ENCODE assay signal across 25 cellular contexts in genomic region chr3:5290915-5291314, GRCh38.
A peak's percentile ranks its signal among the peaks of the same experiment; 100 is the strongest.
DNase-seq lines count a peak whose midpoint lies in the region; ATAC-seq, FAIRE-seq and TF ChIP-seq lines count a peak whose summit lies in the region.
"Had no signal": no experiment of that assay in that cellular context is flagged by ENCODE, and none has a peak within 500 bp of the region (broad histone marks: within the 10 kb centered on the region; RNA-seq: fewer than 3 reads in every experiment).

No MANE protein-coding gene starts in this region.

- in situ Hi-C loops in GM12878 (cut with MboI), result loop anchor here (10.0 kb wide), 1 partner anchor 166 kb away; the partner anchor contains the start of gene ARL8B

- H3K4me2 ChIP-seq in GM12878 (ENCODE audit: control insufficient read depth, insufficient read depth), result no peak overlapping the region
- H3K4me2 ChIP-seq: A549; BLaER1 treated with 17β-estradiol and CSF1 and Interleukin-3, amounts not matched to agents 10 nM and 100 nM had no signal

- intact Hi-C loops in GM12878 (cut with micrococcal nuclease; ENCODE audit: unreplicated experiment), result no loop called here
- intact Hi-C loops in esophagus muscularis mucosa (cut with DNase I), result no loop called here

- TF ChIP-seq CTCF in D721Med (IDR thresholded peaks at IDR 0.05; ENCODE audit: insufficient read depth, missing control alignments), result no peak
- TF ChIP-seq CTCF in GM12878 (IDR thresholded peaks at IDR 0.05 in 2 of 3, conservative IDR thresholded peaks at IDR 0.05 in 1 of 3; ENCODE audit: control insufficient read depth in 2 of 3, extremely low read depth in 1 of 3, insufficient read depth in 1 of 3, low read depth in 3 of 3, low read length in 3 of 3), result no peak
- TF ChIP-seq CTCF in esophagus muscularis mucosa (IDR thresholded peaks at IDR 0.05), result no peak

- WGBS in GM12878 (ENCODE audit: insufficient coverage, insufficient replicate concordance, low lambda C conversion rate, missing lambda C conversion rate), result 62% methylated on average over 3 of the region's 3 CpGs
- WGBS in esophagus muscularis mucosa, result 87% methylated on average over 3 of the region's 3 CpGs

- no peak overlapping the region for H3K27ac Mint-ChIP-seq in activated CD4-positive, alpha-beta memory T cell treated with anti-CD3 and anti-CD28 coated beads, Interleukin-2, amount 10 ng/mL, durations not matched to agents 7 days and 5 days
- H3K27ac Mint-ChIP-seq: B cell; CD4-positive, alpha-beta T cell; CD8-positive, alpha-beta T cell had no signal

- FAIRE-seq in D721Med (lab: Jason Lieb, UNC), result peak; percentile 56
- FAIRE-seq in GM12878 (lab: Jason Lieb, UNC), result peak; percentile 44
- FAIRE-seq: A549, GM12891, GM19239 had no signal

- peaks cover 3% of the 10 kb centered on the region for H3K27me3 Mint-ChIP-seq in activated CD4-positive, alpha-beta memory T cell treated with anti-CD3 and anti-CD28 coated beads, Interleukin-2, amount 10 ng/mL, durations not matched to agents 7 days and 5 days

- H3K9ac ChIP-seq in GM12878 (ENCODE audit: control insufficient read depth, insufficient read depth, low read length), result no peak overlapping the region
- H3K9ac ChIP-seq: BLaER1 treated with 17β-estradiol and CSF1 and Interleukin-3, amounts not matched to agents 10 nM and 100 nM had no signal

- DNase-seq in D721Med (ENCODE audit: insufficient read length, low spot score) (no peak), GM12878 (ENCODE audit: low read depth, low spot score) (no peak), esophagus muscularis mucosa (ENCODE audit: extremely low spot score) (peak; percentile 60)
- no peak for DNase-seq in activated CD4-positive, alpha-beta T cell treated with anti-CD3 and anti-CD28 coated beads for 1 hour
- no peak for DNase-seq in activated CD4-positive, alpha-beta memory T cell treated with anti-CD3 and anti-CD28 coated beads, Interleukin-2, amount 10 ng/mL, durations not matched to agents 7 days and 5 days
- DNase-seq: AML-193; Caco-2; Calu3; CD4-positive, alpha-beta T cell; CD8-positive, alpha-beta T cell; DMS 273 treated with DMSO at 0.1 percent for 48 hours; DMS153; DMS53; DMS79; DND-41; EL; GDM1 had no signal

- H3K27ac ChIP-seq in GM12878 (ENCODE audit: control insufficient read depth, insufficient read depth) (no peak overlapping the region), esophagus muscularis mucosa (replicated peaks in 1 of 4) (no peak overlapping the region)
- H3K27ac ChIP-seq: 22Rv1; A549; BLaER1 treated with 17β-estradiol and CSF1 and Interleukin-3, amounts not matched to agents 10 nM and 100 nM; C4-2B had no signal

- H3K4me1 Mint-ChIP-seq in activated CD4-positive, alpha-beta memory T cell treated with anti-CD3 and anti-CD28 coated beads, Interleukin-2, amount 10 ng/mL, durations not matched to agents 7 days and 5 days, result no peaks in the 10 kb centered on the region
- H3K4me1 Mint-ChIP-seq: B cell had no signal

- RAD21 ChIA-PET in GM12878 (lab: Charles Lee; ENCODE audit: unreplicated experiment), result no interaction called here

- POLR2A ChIA-PET in GM12878 (lab: Charles Lee), result no interaction called here
- POLR2A ChIA-PET in activated CD4-positive, alpha-beta memory T cell treated with anti-CD3 and anti-CD28 coated beads, Interleukin-2, amount 10 ng/mL, durations not matched to agents 7 days and 5 days (lab: Charles Lee), result no interaction called here

- no TSS peak for BruUV-seq in GM12878 (replicated peaks; lab: Mats Ljungman, UMichigan)

- TF ChIP-seq RAD21 in GM12878 (IDR thresholded peaks at IDR 0.05; ENCODE audit: insufficient read depth, low read depth, low read length), result no peak

- H3K36me3 ChIP-seq in GM12878 (ENCODE audit: control insufficient read depth in 2 of 2, insufficient read depth in 2 of 2, low read length in 1 of 2) (no peaks in the 10 kb centered on the region), esophagus muscularis mucosa (no peaks in the 10 kb centered on the region)
- H3K36me3 ChIP-seq: BLaER1 treated with 17β-estradiol and CSF1 and Interleukin-3, amounts not matched to agents 10 nM and 100 nM had no signal

- H3K4me1 ChIP-seq in GM12878 (ENCODE audit: control insufficient read depth, insufficient read depth, low read length) (no peaks in the 10 kb centered on the region), esophagus muscularis mucosa (no peaks in the 10 kb centered on the region)
- H3K4me1 ChIP-seq: A549; BLaER1 treated with 17β-estradiol and CSF1 and Interleukin-3, amounts not matched to agents 10 nM and 100 nM; Caco-2 had no signal

- H3K9me3 Mint-ChIP-seq in activated CD4-positive, alpha-beta memory T cell treated with anti-CD3 and anti-CD28 coated beads, Interleukin-2, amount 10 ng/mL, durations not matched to agents 7 days and 5 days, result no peaks in the 10 kb centered on the region

- no peak overlapping the region for H3K4me3 ChIP-seq in GM12878
- H3K4me3 ChIP-seq in esophagus muscularis mucosa, result no peak overlapping the region
- H3K4me3 ChIP-seq: A549; BLaER1 treated with 17β-estradiol and CSF1 and Interleukin-3, amounts not matched to agents 10 nM and 100 nM had no signal

- no peak overlapping the region for H2AFZ ChIP-seq in GM12878 (ENCODE audit: control insufficient read depth, low read depth, low read length)

- ATAC-seq in GM12878, result no peak
- ATAC-seq in HG02970 (IDR thresholded peaks at IDR 0.05; ENCODE audit: low FRiP score, unreplicated experiment), result no peak
- ATAC-seq: A549; CD8-positive, alpha-beta T cell had no signal

- no peak for TF ChIP-seq EP300 in GM12878 (IDR thresholded peaks at IDR 0.05; ENCODE audit: borderline replicate concordance in 1 of 2, control insufficient read depth in 1 of 2, low read depth in 2 of 2, low read length in 2 of 2)
- TF ChIP-seq EP300 in esophagus muscularis mucosa (IDR thresholded peaks at IDR 0.05), result no peak

- no peaks in the 10 kb centered on the region for H3K36me3 Mint-ChIP-seq in activated CD4-positive, alpha-beta memory T cell treated with anti-CD3 and anti-CD28 coated beads, Interleukin-2, amount 10 ng/mL, durations not matched to agents 7 days and 5 days (ENCODE audit: low read depth)
- H3K36me3 Mint-ChIP-seq: CD8-positive, alpha-beta T cell had no signal

- H3K27me3 ChIP-seq in GM12878 (replicated peaks in 1 of 2; ENCODE audit: control insufficient read depth in 2 of 2, insufficient read depth in 2 of 2, low read length in 1 of 2) (no peaks in the 10 kb centered on the region; a peak in 1 of 4 replicates), esophagus muscularis mucosa (no peaks in the 10 kb centered on the region)
- H3K27me3 ChIP-seq: BLaER1 treated with 17β-estradiol and CSF1 and Interleukin-3, amounts not matched to agents 10 nM and 100 nM had no signal

- SMC1A ChIA-PET in GM12878 (lab: Charles Lee; ENCODE audit: uncharacterized antibody, unreplicated experiment), result interaction anchor here (1.2 kb wide), 1 partner anchor 13 kb away, joined by 3 read pairs; no protein-coding TSS in a partner anchor

- H3K4me3 Mint-ChIP-seq in activated CD4-positive, alpha-beta memory T cell treated with anti-CD3 and anti-CD28 coated beads, Interleukin-2, amount 10 ng/mL, durations not matched to agents 7 days and 5 days, result no peak overlapping the region
- H3K4me3 Mint-ChIP-seq: B cell; CD4-positive, alpha-beta T cell; CD8-positive, alpha-beta T cell had no signal

- CTCF ChIA-PET in GM12878 (lab: Yijun Ruan, JAX), result interaction anchor here (0.6 to 1.3 kb wide), 3 partner anchors 13 to 198 kb away, joined by 3 read pairs; no protein-coding TSS in a partner anchor
- CTCF ChIA-PET in activated CD4-positive, alpha-beta memory T cell treated with anti-CD3 and anti-CD28 coated beads, Interleukin-2, amount 10 ng/mL, durations not matched to agents 7 days and 5 days (lab: Charles Lee), result no interaction called here

- H3K79me2 ChIP-seq in GM12878 (ENCODE audit: control insufficient read depth, insufficient read depth, low read length), result no peaks in the 10 kb centered on the region

- no peaks in the 10 kb centered on the region for H4K20me1 ChIP-seq in GM12878 (ENCODE audit: control insufficient read depth, insufficient read depth)
- H4K20me1 ChIP-seq: BLaER1 treated with 17β-estradiol and CSF1 and Interleukin-3, amounts not matched to agents 10 nM and 100 nM had no signal

- no peaks in the 10 kb centered on the region for H3K9me3 ChIP-seq in GM12878 (replicated peaks; ENCODE audit: control insufficient read depth, insufficient read depth, low read length)
- peaks cover 0 to 7% (median 6%) of the 10 kb centered on the region in 4 donors for H3K9me3 ChIP-seq in esophagus muscularis mucosa

- TF ChIP-seq POLR2A in GM12878 (IDR thresholded peaks at IDR 0.05; ENCODE audit: low read depth, low read length) (no peak), esophagus muscularis mucosa (IDR thresholded peaks at IDR 0.05; ENCODE audit: low read depth) (no peak)

TF ChIP-seq in GM12878, 131 proteins besides CTCF, POLR2A, EP300 and RAD21 (continues in another document):
- TF ChIP-seq CBX5 (IDR thresholded peaks at IDR 0.05; ENCODE audit: low read depth), result no peak
- no peak for TF ChIP-seq ETV6 (conservative IDR thresholded peaks at IDR 0.05 in 1 of 2, IDR thresholded peaks at IDR 0.05 in 1 of 2; ENCODE audit: borderline replicate concordance in 1 of 2, low read depth in 1 of 2)
- no peak for TF ChIP-seq BACH1 (IDR thresholded peaks at IDR 0.05; ENCODE audit: borderline replicate concordance)
- no peak for TF ChIP-seq TCF3 (IDR thresholded peaks at IDR 0.05; ENCODE audit: borderline replicate concordance, insufficient read depth, low read depth, low read length)
- no peak for TF ChIP-seq ZBTB11 (CRISPR knock-in tag; IDR thresholded peaks at IDR 0.05)
- TF ChIP-seq HDAC6 (IDR thresholded peaks at IDR 0.05; ENCODE audit: unreplicated experiment), result no peak
